In genomic region chr11:29243616-29244015, GRCh38 we compare ENCODE assay signal across 17 cellular contexts.
A peak's percentile ranks its signal among the peaks of the same experiment; 100 is the strongest.
DNase-seq lines count a peak whose midpoint lies in the region; ATAC-seq and TF ChIP-seq lines count a peak whose summit lies in the region.
"Had no signal": no experiment of that assay in that cellular context is flagged by ENCODE, and none has a peak within 500 bp of the region (broad histone marks: within the 10 kb centered on the region; RNA-seq: fewer than 3 reads in every experiment).

No MANE protein-coding gene starts in this region.

- no peak overlapping the region for H3K4me3 ChIP-seq in adipocyte (ENCODE audit: low read length)
- no peak overlapping the region for H3K4me3 ChIP-seq in fibroblast of the aortic adventitia (ENCODE audit: low read depth, low read length)
- H3K4me3 ChIP-seq: K562 had no signal

- no peaks in the 10 kb centered on the region for H3K36me3 Mint-ChIP-seq in T-helper 17 cell (ENCODE audit: low read depth)
- H3K36me3 Mint-ChIP-seq in activated T-cell treated with anti-CD3 and anti-CD28 coated beads, Interleukin-2, amount 50 U/mL, for 72 hours (ENCODE audit: insufficient read depth in 2 of 2) = no peaks in the 10 kb centered on the region
- H3K36me3 Mint-ChIP-seq: CD14-positive monocyte; CD8-positive, alpha-beta T cell had no signal

- no peak for ATAC-seq in T-helper 17 cell
- ATAC-seq in activated T-cell treated with anti-CD3 and anti-CD28 coated beads, Interleukin-2, amount 50 U/mL, for 72 hours (replicated peaks in 1 of 2) = no peak
- ATAC-seq: CD8-positive, alpha-beta T cell; HepG2; K562 had no signal

- H3K27me3 Mint-ChIP-seq in T-helper 17 cell = no peaks in the 10 kb centered on the region
- H3K27me3 Mint-ChIP-seq in activated T-cell treated with anti-CD3 and anti-CD28 coated beads, Interleukin-2, amount 50 U/mL, for 72 hours (ENCODE audit: low read depth) = no peaks in the 10 kb centered on the region

- H3K9ac ChIP-seq in adipocyte (ENCODE audit: low read length) = no peak overlapping the region

- H3K27ac Mint-ChIP-seq in T-helper 17 cell = no peak overlapping the region
- H3K27ac Mint-ChIP-seq in activated T-cell treated with anti-CD3 and anti-CD28 coated beads, Interleukin-2, amount 50 U/mL, for 72 hours = no peak overlapping the region
- H3K27ac Mint-ChIP-seq: CD14-positive monocyte; CD8-positive, alpha-beta T cell had no signal

- no peaks in the 10 kb centered on the region for H3K4me1 Mint-ChIP-seq in T-helper 17 cell
- no peaks in the 10 kb centered on the region for H3K4me1 Mint-ChIP-seq in activated T-cell treated with anti-CD3 and anti-CD28 coated beads, Interleukin-2, amount 50 U/mL, for 72 hours (ENCODE audit: low read depth)
- H3K4me1 Mint-ChIP-seq: CD14-positive monocyte had no signal

- H3K27me3 ChIP-seq in adipocyte (replicated peaks; ENCODE audit: control insufficient read depth, insufficient read depth, low read length) = no peaks in the 10 kb centered on the region

- no peaks in the 10 kb centered on the region for H3K36me3 ChIP-seq in adipocyte (ENCODE audit: control insufficient read depth, insufficient read depth, low read length, severe bottlenecking)

- peaks cover 4% of the 10 kb centered on the region for H3K4me1 ChIP-seq in adipocyte (ENCODE audit: control insufficient read depth, insufficient read depth, low read length)

- peaks cover 11 to 19% of the 10 kb centered on the region in 2 donors for H3K9me3 Mint-ChIP-seq in activated T-cell treated with anti-CD3 and anti-CD28 coated beads, Interleukin-2, amount 50 U/mL, for 72 hours

- TF ChIP-seq CTCF in fibroblast of the aortic adventitia (IDR thresholded peaks at IDR 0.05; ENCODE audit: insufficient read depth, low read length) = no peak

- no peaks in the 10 kb centered on the region for H3K9me3 ChIP-seq in adipocyte (ENCODE audit: control insufficient read depth, low read length)
- H3K9me3 ChIP-seq in T-helper 17 cell (ENCODE audit: control insufficient read depth, low read length, poor library complexity, severe bottlenecking) = no peaks in the 10 kb centered on the region

- DNase-seq in EH (ENCODE audit: low read depth) (peak; percentile 8), adipocyte (ENCODE audit: low read depth) (peak; percentile 18), fibroblast of the aortic adventitia (ENCODE audit: low read depth) (peak; percentile 19), HuH-7 (ENCODE audit: low spot score) (no peak), caudate nucleus (lab: John Stamatoyannopoulos, UW) (no peak), T-helper 17 cell (no peak)
- no peak for DNase-seq in activated T-cell treated with anti-CD3 and anti-CD28 coated beads, Interleukin-2, amount 50 U/mL, for 72 hours
- DNase-seq: ACHN; CD8-positive, alpha-beta T cell; COR-L47; DMS153; DND-41; GF-D8; HCEC 1CT had no signal

- H3K4me3 Mint-ChIP-seq in T-helper 17 cell = no peak overlapping the region
- H3K4me3 Mint-ChIP-seq in activated T-cell treated with anti-CD3 and anti-CD28 coated beads, Interleukin-2, amount 50 U/mL, for 72 hours = no peak overlapping the region
- H3K4me3 Mint-ChIP-seq: CD14-positive monocyte; CD8-positive, alpha-beta T cell had no signal

- no peak overlapping the region for H3K27ac ChIP-seq in caudate nucleus (ENCODE audit: low read depth, low read length)

Comparison
In these comparisons a context has a peak if more than half of its experiments do, and no peak if none do; other contexts are left out.
1. DNase-seq: peak in EH (single experiment), adipocyte (single experiment) and fibroblast of the aortic adventitia (single experiment); none in HuH-7 (single experiment), caudate nucleus (0 of 61), T-helper 17 cell (0 of 3) and activated T-cell treated with anti-CD3 and anti-CD28 coated beads, Interleukin-2, amount 50 U/mL, for 72 hours (0 of 2).